Comparison of ENCODE assay signal across 1 cellular context in the genomic region with DNA sequence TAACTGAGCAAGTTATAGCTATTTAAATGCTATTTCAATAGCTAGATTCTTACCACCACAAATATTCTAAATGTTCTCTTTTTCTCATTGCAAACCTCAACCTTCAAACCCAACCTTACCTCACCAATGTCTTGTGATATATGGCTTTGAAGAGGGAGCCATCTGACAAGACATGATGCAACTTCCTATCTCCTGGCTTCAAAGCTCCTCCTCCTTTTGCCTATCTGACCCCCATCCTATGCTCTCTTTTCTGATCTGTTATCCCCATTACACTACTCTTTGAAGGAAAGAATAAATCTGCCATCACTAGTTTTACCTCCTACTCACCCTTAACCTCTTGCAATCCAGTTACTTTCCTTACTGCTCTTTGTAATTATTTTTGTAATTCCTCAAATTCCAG.
TF ChIP-seq lines count a peak whose summit lies in the region.

No MANE protein-coding gene starts in this region.

TF ChIP-seq in K562, 482 proteins besides CTCF, POLR2A, EP300 and RAD21 (continued from another document):
- TF ChIP-seq, protein P1, sequence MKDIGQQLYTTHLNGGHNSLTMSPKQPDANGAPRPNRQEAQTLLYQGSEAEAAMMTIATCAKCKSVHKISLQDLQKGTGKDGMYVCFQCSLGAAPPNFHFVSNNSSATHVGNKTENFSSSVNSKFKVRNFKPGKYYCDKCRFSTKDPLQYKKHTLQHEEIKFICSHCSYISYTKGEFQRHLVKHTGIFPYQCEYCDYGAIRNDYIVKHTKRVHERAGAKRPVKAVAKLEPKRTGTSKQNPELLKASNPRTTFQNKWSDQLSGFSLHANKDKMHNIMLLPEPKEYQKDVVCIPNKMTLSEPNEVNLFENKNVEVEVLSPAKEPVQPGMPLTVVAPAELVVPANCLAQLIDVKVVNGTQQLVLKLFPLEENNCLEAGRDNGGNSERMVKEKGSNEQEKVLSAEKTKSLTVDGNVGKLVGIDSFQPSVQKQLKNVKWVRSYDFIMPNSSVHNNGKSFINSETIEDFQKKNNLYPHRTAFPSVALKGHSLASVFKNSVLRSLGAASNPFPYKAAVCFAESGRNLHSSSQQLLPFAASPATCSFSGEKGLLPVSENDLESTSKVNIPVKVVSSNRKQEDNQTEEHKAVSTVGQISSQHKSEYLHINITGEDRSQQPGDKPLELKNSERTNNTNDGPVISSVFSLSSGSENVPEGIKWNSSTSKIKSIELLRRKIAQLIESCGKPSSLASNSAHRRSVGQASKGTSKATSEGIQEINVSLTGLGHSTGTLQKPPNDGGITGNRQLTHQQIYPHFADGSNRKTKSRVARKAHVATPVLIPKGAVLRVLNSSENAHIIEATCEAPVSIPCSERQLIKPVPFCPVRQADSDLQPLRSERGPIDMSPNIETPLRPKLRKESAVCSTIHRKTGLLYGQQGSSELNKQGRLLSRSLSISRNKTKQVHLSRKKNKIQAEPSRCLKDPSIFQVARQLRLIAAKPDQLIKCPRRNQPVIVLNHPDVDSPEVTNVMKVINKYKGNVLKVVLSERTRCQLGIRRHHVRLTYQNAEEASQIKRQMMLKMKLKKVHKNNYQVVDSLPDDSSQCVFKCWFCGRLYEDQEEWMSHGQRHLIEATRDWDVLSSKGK (CRISPR knock-in tag; IDR thresholded peaks at IDR 0.05): no peak
- TF ChIP-seq DDX20 (tag; IDR thresholded peaks at IDR 0.05; ENCODE audit: low read depth) (no peak), PTRF (tag; IDR thresholded peaks at IDR 0.05) (no peak), ZNF561 (CRISPR knock-in tag; conservative IDR thresholded peaks at IDR 0.05) (no peak), DPF2 (IDR thresholded peaks at IDR 0.05) (peak; percentile 5; the same call in 1 of the 2 replicates), MTA3 (IDR thresholded peaks at IDR 0.05; ENCODE audit: borderline replicate concordance) (no peak), SRSF1 (IDR thresholded peaks at IDR 0.05; ENCODE audit: low read depth, low read length) (no peak), EP400 (IDR thresholded peaks at IDR 0.05) (no peak), ZBTB17 (CRISPR knock-in tag; IDR thresholded peaks at IDR 0.05) (no peak), POLR2AphosphoS2 (IDR thresholded peaks at IDR 0.05; ENCODE audit: low read length) (no peak), TSC22D4 (tag; IDR thresholded peaks at IDR 0.05) (no peak), ZBED1 (IDR thresholded peaks at IDR 0.05) (no peak)
- TF ChIP-seq, protein P2, sequence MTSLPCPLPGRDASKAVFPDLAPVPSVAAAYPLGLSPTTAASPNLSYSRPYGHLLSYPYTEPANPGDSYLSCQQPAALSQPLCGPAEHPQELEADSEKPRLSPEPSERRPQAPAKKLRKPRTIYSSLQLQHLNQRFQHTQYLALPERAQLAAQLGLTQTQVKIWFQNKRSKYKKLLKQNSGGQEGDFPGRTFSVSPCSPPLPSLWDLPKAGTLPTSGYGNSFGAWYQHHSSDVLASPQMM (CRISPR knock-in tag; IDR thresholded peaks at IDR 0.05): no peak
- TF ChIP-seq, protein P3, sequence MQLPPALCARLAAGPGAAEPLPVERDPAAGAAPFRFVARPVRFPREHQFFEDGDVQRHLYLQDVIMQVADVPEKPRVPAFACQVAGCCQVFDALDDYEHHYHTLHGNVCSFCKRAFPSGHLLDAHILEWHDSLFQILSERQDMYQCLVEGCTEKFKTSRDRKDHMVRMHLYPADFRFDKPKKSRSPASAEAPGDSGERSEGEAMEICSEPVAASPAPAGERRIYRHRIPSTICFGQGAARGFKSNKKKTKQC (CRISPR knock-in tag; IDR thresholded peaks at IDR 0.05): no peak
- TF ChIP-seq, protein P4, sequence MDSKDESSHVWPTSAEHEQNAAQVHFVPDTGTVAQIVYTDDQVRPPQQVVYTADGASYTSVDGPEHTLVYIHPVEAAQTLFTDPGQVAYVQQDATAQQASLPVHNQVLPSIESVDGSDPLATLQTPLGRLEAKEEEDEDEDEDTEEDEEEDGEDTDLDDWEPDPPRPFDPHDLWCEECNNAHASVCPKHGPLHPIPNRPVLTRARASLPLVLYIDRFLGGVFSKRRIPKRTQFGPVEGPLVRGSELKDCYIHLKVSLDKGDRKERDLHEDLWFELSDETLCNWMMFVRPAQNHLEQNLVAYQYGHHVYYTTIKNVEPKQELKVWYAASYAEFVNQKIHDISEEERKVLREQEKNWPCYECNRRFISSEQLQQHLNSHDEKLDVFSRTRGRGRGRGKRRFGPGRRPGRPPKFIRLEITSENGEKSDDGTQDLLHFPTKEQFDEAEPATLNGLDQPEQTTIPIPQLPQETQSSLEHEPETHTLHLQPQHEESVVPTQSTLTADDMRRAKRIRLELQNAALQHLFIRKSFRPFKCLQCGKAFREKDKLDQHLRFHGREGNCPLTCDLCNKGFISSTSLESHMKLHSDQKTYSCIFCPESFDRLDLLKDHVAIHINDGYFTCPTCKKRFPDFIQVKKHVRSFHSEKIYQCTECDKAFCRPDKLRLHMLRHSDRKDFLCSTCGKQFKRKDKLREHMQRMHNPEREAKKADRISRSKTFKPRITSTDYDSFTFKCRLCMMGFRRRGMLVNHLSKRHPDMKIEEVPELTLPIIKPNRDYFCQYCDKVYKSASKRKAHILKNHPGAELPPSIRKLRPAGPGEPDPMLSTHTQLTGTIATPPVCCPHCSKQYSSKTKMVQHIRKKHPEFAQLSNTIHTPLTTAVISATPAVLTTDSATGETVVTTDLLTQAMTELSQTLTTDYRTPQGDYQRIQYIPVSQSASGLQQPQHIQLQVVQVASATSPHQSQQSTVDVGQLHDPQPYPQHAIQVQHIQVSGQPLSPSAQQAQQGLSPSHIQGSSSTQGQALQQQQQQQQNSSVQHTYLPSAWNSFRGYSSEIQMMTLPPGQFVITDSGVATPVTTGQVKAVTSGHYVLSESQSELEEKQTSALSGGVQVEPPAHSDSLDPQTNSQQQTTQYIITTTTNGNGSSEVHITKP (IDR thresholded peaks at IDR 0.05; ENCODE audit: partially characterized antibody): no peak
- TF ChIP-seq, protein P5, sequence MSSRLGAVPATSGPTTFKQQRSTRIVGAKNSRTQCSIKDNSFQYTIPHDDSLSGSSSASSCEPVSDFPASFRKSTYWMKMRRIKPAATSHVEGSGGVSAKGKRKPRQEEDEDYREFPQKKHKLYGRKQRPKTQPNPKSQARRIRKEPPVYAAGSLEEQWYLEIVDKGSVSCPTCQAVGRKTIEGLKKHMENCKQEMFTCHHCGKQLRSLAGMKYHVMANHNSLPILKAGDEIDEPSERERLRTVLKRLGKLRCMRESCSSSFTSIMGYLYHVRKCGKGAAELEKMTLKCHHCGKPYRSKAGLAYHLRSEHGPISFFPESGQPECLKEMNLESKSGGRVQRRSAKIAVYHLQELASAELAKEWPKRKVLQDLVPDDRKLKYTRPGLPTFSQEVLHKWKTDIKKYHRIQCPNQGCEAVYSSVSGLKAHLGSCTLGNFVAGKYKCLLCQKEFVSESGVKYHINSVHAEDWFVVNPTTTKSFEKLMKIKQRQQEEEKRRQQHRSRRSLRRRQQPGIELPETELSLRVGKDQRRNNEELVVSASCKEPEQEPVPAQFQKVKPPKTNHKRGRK (tag; IDR thresholded peaks at IDR 0.05): no peak
- TF ChIP-seq, protein P6, sequence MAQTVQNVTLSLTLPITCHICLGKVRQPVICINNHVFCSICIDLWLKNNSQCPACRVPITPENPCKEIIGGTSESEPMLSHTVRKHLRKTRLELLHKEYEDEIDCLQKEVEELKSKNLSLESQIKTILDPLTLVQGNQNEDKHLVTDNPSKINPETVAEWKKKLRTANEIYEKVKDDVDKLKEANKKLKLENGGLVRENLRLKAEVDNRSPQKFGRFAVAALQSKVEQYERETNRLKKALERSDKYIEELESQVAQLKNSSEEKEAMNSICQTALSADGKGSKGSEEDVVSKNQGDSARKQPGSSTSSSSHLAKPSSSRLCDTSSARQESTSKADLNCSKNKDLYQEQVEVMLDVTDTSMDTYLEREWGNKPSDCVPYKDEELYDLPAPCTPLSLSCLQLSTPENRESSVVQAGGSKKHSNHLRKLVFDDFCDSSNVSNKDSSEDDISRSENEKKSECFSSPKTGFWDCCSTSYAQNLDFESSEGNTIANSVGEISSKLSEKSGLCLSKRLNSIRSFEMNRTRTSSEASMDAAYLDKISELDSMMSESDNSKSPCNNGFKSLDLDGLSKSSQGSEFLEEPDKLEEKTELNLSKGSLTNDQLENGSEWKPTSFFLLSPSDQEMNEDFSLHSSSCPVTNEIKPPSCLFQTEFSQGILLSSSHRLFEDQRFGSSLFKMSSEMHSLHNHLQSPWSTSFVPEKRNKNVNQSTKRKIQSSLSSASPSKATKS (CRISPR knock-in tag; IDR thresholded peaks at IDR 0.05): no peak
- TF ChIP-seq, protein P7, sequence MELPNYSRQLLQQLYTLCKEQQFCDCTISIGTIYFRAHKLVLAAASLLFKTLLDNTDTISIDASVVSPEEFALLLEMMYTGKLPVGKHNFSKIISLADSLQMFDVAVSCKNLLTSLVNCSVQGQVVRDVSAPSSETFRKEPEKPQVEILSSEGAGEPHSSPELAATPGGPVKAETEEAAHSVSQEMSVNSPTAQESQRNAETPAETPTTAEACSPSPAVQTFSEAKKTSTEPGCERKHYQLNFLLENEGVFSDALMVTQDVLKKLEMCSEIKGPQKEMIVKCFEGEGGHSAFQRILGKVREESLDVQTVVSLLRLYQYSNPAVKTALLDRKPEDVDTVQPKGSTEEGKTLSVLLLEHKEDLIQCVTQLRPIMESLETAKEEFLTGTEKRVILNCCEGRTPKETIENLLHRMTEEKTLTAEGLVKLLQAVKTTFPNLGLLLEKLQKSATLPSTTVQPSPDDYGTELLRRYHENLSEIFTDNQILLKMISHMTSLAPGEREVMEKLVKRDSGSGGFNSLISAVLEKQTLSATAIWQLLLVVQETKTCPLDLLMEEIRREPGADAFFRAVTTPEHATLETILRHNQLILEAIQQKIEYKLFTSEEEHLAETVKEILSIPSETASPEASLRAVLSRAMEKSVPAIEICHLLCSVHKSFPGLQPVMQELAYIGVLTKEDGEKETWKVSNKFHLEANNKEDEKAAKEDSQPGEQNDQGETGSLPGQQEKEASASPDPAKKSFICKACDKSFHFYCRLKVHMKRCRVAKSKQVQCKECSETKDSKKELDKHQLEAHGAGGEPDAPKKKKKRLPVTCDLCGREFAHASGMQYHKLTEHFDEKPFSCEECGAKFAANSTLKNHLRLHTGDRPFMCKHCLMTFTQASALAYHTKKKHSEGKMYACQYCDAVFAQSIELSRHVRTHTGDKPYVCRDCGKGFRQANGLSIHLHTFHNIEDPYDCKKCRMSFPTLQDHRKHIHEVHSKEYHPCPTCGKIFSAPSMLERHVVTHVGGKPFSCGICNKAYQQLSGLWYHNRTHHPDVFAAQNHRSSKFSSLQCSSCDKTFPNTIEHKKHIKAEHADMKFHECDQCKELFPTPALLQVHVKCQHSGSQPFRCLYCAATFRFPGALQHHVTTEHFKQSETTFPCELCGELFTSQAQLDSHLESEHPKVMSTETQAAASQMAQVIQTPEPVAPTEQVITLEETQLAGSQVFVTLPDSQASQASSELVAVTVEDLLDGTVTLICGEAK (IDR thresholded peaks at IDR 0.05): no peak
- TF ChIP-seq, protein P7 (CRISPR knock-in tag; IDR thresholded peaks at IDR 0.05): no peak
- TF ChIP-seq, protein P8, sequence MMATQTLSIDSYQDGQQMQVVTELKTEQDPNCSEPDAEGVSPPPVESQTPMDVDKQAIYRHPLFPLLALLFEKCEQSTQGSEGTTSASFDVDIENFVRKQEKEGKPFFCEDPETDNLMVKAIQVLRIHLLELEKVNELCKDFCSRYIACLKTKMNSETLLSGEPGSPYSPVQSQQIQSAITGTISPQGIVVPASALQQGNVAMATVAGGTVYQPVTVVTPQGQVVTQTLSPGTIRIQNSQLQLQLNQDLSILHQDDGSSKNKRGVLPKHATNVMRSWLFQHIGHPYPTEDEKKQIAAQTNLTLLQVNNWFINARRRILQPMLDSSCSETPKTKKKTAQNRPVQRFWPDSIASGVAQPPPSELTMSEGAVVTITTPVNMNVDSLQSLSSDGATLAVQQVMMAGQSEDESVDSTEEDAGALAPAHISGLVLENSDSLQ (IDR thresholded peaks at IDR 0.05): peak; percentile 75
